ENCODE assay signal across 14 cellular contexts in genomic region chr17:81572499-81573030, GRCh38. TPM values are rescaled to one million over a fixed set of nuclear protein-coding genes. Genes with fewer than 3 reads are reported as not detected.
"Had no signal": no experiment of that assay in that cellular context is flagged by ENCODE, and none has a peak within 500 bp of the region (broad histone marks: within the 10 kb centered on the region; RNA-seq: fewer than 3 reads in every experiment).

No MANE protein-coding gene starts in this region.

- H3K4me3 Mint-ChIP-seq: activated CD8-positive, alpha-beta T cell treated with anti-CD3 and anti-CD28 coated beads, Interleukin-2, amount 10 ng/mL, durations not matched to agents 7 days and 5 days; activated naive CD4-positive, alpha-beta T cell treated with anti-CD3 and anti-CD28 coated beads for 36 hours; memory B cell; nephron progenitor cell had no signal

- H3K27me3 Mint-ChIP-seq: memory B cell had no signal

- H3K27ac ChIP-seq: epithelial cell of prostate, gastrocnemius medialis, left ventricle myocardium inferior, sigmoid colon, suprapubic skin had no signal

- H3K27me3 ChIP-seq: gastrocnemius medialis, sigmoid colon, suprapubic skin had no signal

- H3K4me3 ChIP-seq: gastrocnemius medialis, left ventricle myocardium inferior, sigmoid colon, suprapubic skin had no signal

- H3K9me3 ChIP-seq: gastrocnemius medialis, left ventricle myocardium inferior, sigmoid colon, suprapubic skin had no signal

- H3K9me3 Mint-ChIP-seq: activated naive CD4-positive, alpha-beta T cell treated with anti-CD3 and anti-CD28 coated beads for 36 hours; memory B cell; nephron progenitor cell had no signal

- ATAC-seq: activated CD8-positive, alpha-beta T cell treated with anti-CD3 and anti-CD28 coated beads, Interleukin-2, amount 10 ng/mL, durations not matched to agents 7 days and 5 days; gastrocnemius medialis; stimulated activated naive CD8-positive, alpha-beta T cell treated with anti-CD3 and anti-CD28 coated beads, Interleukin-15, Interleukin-2, amounts not matched to agents 100 U/mL and 50 U/mL, for 24 hours had no signal

- DNase-seq: activated CD4-positive, alpha-beta T cell treated with anti-CD3 and anti-CD28 coated beads for 48 hours; activated CD8-positive, alpha-beta memory T cell treated with anti-CD3 and anti-CD28 coated beads, Interleukin-2, amount 50 U/mL, for 48 hours; activated CD8-positive, alpha-beta T cell treated with anti-CD3 and anti-CD28 coated beads, Interleukin-2, amount 10 ng/mL, durations not matched to agents 7 days and 5 days; activated naive CD4-positive, alpha-beta T cell treated with anti-CD3 and anti-CD28 coated beads for 36 hours; cortex of kidney; effector CD8-positive, alpha-beta T cell; gastrocnemius medialis; left ventricle myocardium inferior; nephron progenitor cell; sigmoid colon; stimulated activated naive CD8-positive, alpha-beta T cell treated with anti-CD3 and anti-CD28 coated beads, Interleukin-15, Interleukin-2, amounts not matched to agents 100 U/mL and 50 U/mL, for 24 hours had no signal

- H3K27ac Mint-ChIP-seq: activated CD8-positive, alpha-beta T cell treated with anti-CD3 and anti-CD28 coated beads, Interleukin-2, amount 10 ng/mL, durations not matched to agents 7 days and 5 days; activated naive CD4-positive, alpha-beta T cell treated with anti-CD3 and anti-CD28 coated beads for 36 hours; memory B cell; nephron progenitor cell had no signal

RNA-seq across cellular contexts. Expression of gene FSCN2, which starts 44.4 kb away (rescaled TPM):
- total RNA-seq: activated naive CD4-positive, alpha-beta T cell treated with anti-CD3 and anti-CD28 coated beads for 36 hours had no signal
